ENCODE assay signal across 5 cellular contexts in genomic region chr20:45956326-45956725, GRCh38. TPM values are rescaled to one million over a fixed set of nuclear protein-coding genes. Genes with fewer than 3 reads are reported as not detected.
"Had no signal": no experiment of that assay in that cellular context is flagged by ENCODE, and none has a peak within 500 bp of the region (broad histone marks: within the 10 kb centered on the region; RNA-seq: fewer than 3 reads in every experiment).

No MANE protein-coding gene starts in this region.

RNA-seq across cellular contexts. Expression of gene MMP9, which starts 52.4 kb away (rescaled TPM):
- total RNA-seq: activated CD4-positive, alpha-beta T cell treated with anti-CD3 and anti-CD28 coated beads, Interleukin-2, amount 10 ng/mL, durations not matched to agents 7 days and 5 days; endothelial cell of umbilical vein; fibroblast of lung; fibroblast of villous mesenchyme; T-helper 2 cell treated with Interferon-gamma antibody and Interleukin-4, amounts not matched to agents 100 ng/mL and 5 ng/mL, for 36 hours had no signal
- polyA plus RNA-seq: endothelial cell of umbilical vein, fibroblast of lung had no signal
